Comparison of ENCODE assay signal across 8 cellular contexts in genomic region chr16:50741808-50742520, GRCh38. TPM values are rescaled to one million over a fixed set of nuclear protein-coding genes. Genes with fewer than 3 reads are reported as not detected.
DNase-seq lines count a peak whose midpoint lies in the region; ATAC-seq and TF ChIP-seq lines count a peak whose summit lies in the region.

TSS of gene CYLD (plus strand) at chr16:50742086. CDS start at chr16:50749699, 7,613 bp downstream.

- H3K9me3 ChIP-seq in T-helper 17 cell (ENCODE audit: control insufficient read depth, low read length, poor library complexity, severe bottlenecking) (no peaks in the 10 kb centered on the region), left ventricle myocardium inferior (replicated peaks) (no peaks in the 10 kb centered on the region)

- intact Hi-C loops in left ventricle myocardium inferior (cut with micrococcal nuclease): no loop called here

- no peaks in the 10 kb centered on the region for H3K9me3 Mint-ChIP-seq in progenitor cell of endocrine pancreas (ENCODE audit: low read depth)

- H3K27me3 ChIP-seq in left ventricle myocardium inferior (ENCODE audit: low read depth): no peaks in the 10 kb centered on the region

- peak within 1 kb of the TSS; percentile 88 for H3K27ac ChIP-seq in left ventricle myocardium inferior (replicated peaks)

- H3K4me1 Mint-ChIP-seq in T-helper 17 cell (peaks cover 46% of the 10 kb centered on the region), progenitor cell of endocrine pancreas (ENCODE audit: low read depth) (peaks cover 2% of the 10 kb centered on the region)

- H3K4me3 Mint-ChIP-seq in T-helper 17 cell (peak within 1 kb of the TSS; percentile 94), progenitor cell of endocrine pancreas (ENCODE audit: low read depth) (peak within 1 kb of the TSS; percentile 78)

- TF ChIP-seq POLR2A in GM15510 (IDR thresholded peaks at IDR 0.05; ENCODE audit: borderline replicate concordance, extremely low read depth, insufficient read length): peak; percentile 40

- peak; percentile 92 for ATAC-seq in HG02885 (IDR thresholded peaks at IDR 0.05; ENCODE audit: poor library complexity, unreplicated experiment)
- ATAC-seq in T-helper 17 cell: peak; percentile 90

- H3K36me3 Mint-ChIP-seq in T-helper 17 cell (ENCODE audit: low read depth) (peaks cover 11% of the 10 kb centered on the region), progenitor cell of endocrine pancreas (ENCODE audit: insufficient read depth) (no peaks in the 10 kb centered on the region)

- H3K36me3 ChIP-seq in left ventricle myocardium inferior: peaks cover 15% of the 10 kb centered on the region

- H3K27ac Mint-ChIP-seq in T-helper 17 cell (peak within 1 kb of the TSS; percentile 98), progenitor cell of endocrine pancreas (peak within 1 kb of the TSS; percentile 82)

- H3K4me3 ChIP-seq in left ventricle myocardium inferior: peak within 1 kb of the TSS; percentile 95

- H3K27me3 Mint-ChIP-seq in T-helper 17 cell: no peaks in the 10 kb centered on the region
- H3K27me3 Mint-ChIP-seq in progenitor cell of endocrine pancreas: peaks cover 16% of the 10 kb centered on the region

- DNase-seq in NCI-H1694 treated with DMSO at 0.1 percent for 48 hours (lab: John Stamatoyannopoulos, UW) (peak; percentile 95), T-helper 17 cell (peak; percentile 99 to 100 (median 99)), amygdala (lab: John Stamatoyannopoulos, UW) (peak; percentile 72 to 100 (median 99)), left ventricle myocardium inferior (peak; percentile 100), progenitor cell of endocrine pancreas (ENCODE audit: low spot score, unreplicated experiment) (peak; percentile 98), ureter (ENCODE audit: low spot score) (peak; percentile 100)

- H3K4me1 ChIP-seq in left ventricle myocardium inferior: peaks cover 47% of the 10 kb centered on the region

- TF ChIP-seq CTCF in left ventricle myocardium inferior (IDR thresholded peaks at IDR 0.05; ENCODE audit: borderline replicate concordance) (no peak), progenitor cell of endocrine pancreas (IDR thresholded peaks at IDR 0.05; ENCODE audit: unreplicated experiment) (no peak)

RNA-seq across cellular contexts. Expression of gene CYLD, which starts in this region (rescaled TPM):
- total RNA-seq in T-helper 17 cell (100 to 1,000 TPM; 411 to 412 TPM), left ventricle myocardium inferior (36.0 TPM), progenitor cell of endocrine pancreas (18.7 and 21.9 TPM in 2 replicates), ureter (45.7 TPM)

Comparison
In these comparisons a context has a peak if more than half of its experiments do, and no peak if none do; other contexts are left out.
1. Peak in every context shown above with its lines: DNase-seq, ATAC-seq, H3K4me3 ChIP-seq and H3K27ac ChIP-seq.